26 cellular contexts compared by ENCODE assay signal in the genomic region with DNA sequence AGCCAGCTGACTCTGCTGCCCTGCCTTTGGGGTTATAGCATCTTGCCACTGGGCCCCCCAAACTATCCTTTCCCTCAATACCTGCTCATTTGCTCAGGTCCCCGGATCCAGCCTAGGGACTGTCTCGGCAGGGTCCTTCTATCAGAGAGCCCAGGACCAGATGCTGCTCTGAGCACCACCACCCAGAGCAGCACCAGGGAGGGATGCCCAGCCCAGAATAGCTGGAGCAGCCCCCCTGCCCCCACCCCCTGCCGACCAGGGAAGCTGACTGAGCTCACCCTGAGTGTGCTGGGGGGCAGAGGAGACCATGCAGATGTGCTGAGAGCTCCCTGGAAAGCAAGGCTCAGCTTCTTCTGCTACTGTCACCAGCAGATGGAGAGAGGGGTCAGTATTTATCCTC.
DNase-seq lines count a peak whose midpoint lies in the region; FAIRE-seq and TF ChIP-seq lines count a peak whose summit lies in the region.
"Had no signal": no experiment of that assay in that cellular context is flagged by ENCODE, and none has a peak within 500 bp of the region (broad histone marks: within the 10 kb centered on the region; RNA-seq: fewer than 3 reads in every experiment).

No MANE protein-coding gene starts in this region.

- H3K27ac ChIP-seq in kidney (ENCODE audit: low read depth in 2 of 2, low read length in 2 of 2): no peak overlapping the region
- no peak overlapping the region for H3K27ac ChIP-seq in esophagus muscularis mucosa (replicated peaks in 1 of 4)
- H3K27ac ChIP-seq: 22Rv1; A549; BLaER1; BLaER1 treated with 17β-estradiol and CSF1 and Interleukin-3, amounts not matched to agents 10 nM and 100 nM; C4-2B had no signal

- no peak overlapping the region for H3K9ac ChIP-seq in kidney (ENCODE audit: low read length in 2 of 2)
- H3K9ac ChIP-seq: BLaER1; BLaER1 treated with 17β-estradiol and CSF1 and Interleukin-3, amounts not matched to agents 10 nM and 100 nM had no signal

- intact Hi-C loops in kidney (cut with DNase I) (no loop called here), esophagus muscularis mucosa (cut with DNase I) (no loop called here)

- TF ChIP-seq EP300 in esophagus muscularis mucosa (IDR thresholded peaks at IDR 0.05): no peak

- H3K9me3 ChIP-seq in kidney (ENCODE audit: control insufficient read depth in 1 of 2, low read length in 2 of 2) (no peaks in the 10 kb centered on the region), esophagus muscularis mucosa (peaks cover 0 to 7% (median 0%) of the 10 kb centered on the region in 4 donors)
- H3K9me3 ChIP-seq: BE2C, Caco-2 had no signal

- peak; percentile 64 for DNase-seq in kidney
- no peak for DNase-seq in esophagus muscularis mucosa (ENCODE audit: extremely low spot score)
- DNase-seq: 8988T; ACHN; AML-193; BE2C; C1 segment of cervical spinal cord; Caco-2; Calu3; CD4-positive, alpha-beta T cell; CD4-positive, CD25-positive, alpha-beta regulatory T cell; CD8-positive, alpha-beta memory T cell; CD8-positive, alpha-beta T cell; COR-L47; DMS 273 treated with DMSO at 0.1 percent for 48 hours; DMS79; DMS79 treated with DMSO at 0.1 percent for 48 hours; DND-41; EL had no signal

- whole genome bisulfite sequencing in esophagus muscularis mucosa: no CpG with 5 or more reads among the region's 3 CpGs

- TF ChIP-seq POLR2A in esophagus muscularis mucosa (IDR thresholded peaks at IDR 0.05; ENCODE audit: low read depth): no peak

- H3K4me3 ChIP-seq in kidney (ENCODE audit: low read length in 2 of 2) (no peak overlapping the region), esophagus muscularis mucosa (no peak overlapping the region)
- H3K4me3 ChIP-seq: A549; BLaER1; BLaER1 treated with 17β-estradiol and CSF1 and Interleukin-3, amounts not matched to agents 10 nM and 100 nM had no signal

- TF ChIP-seq CTCF in kidney (IDR thresholded peaks at IDR 0.05; ENCODE audit: borderline replicate concordance, extremely low read depth, insufficient read depth): no peak
- no peak for TF ChIP-seq CTCF in esophagus muscularis mucosa (IDR thresholded peaks at IDR 0.05)

- H3K4me1 ChIP-seq in kidney (ENCODE audit: control insufficient read depth in 1 of 2, insufficient read depth in 1 of 2, low read depth in 1 of 2, low read length in 2 of 2) (no peaks in the 10 kb centered on the region), esophagus muscularis mucosa (no peaks in the 10 kb centered on the region)
- H3K4me1 ChIP-seq: A549, BE2C, BLaER1, Caco-2 had no signal

- no peak for FAIRE-seq in kidney (lab: Jason Lieb, UNC)
- FAIRE-seq: A204.1, A549, D721Med had no signal

- H3K27me3 ChIP-seq in esophagus muscularis mucosa: no peaks in the 10 kb centered on the region
- H3K27me3 ChIP-seq: BE2C had no signal

- H3K36me3 ChIP-seq in kidney (ENCODE audit: control insufficient read depth in 1 of 2, insufficient read depth in 2 of 2, low read length in 2 of 2) (no peaks in the 10 kb centered on the region), esophagus muscularis mucosa (no peaks in the 10 kb centered on the region)
- H3K36me3 ChIP-seq: BE2C; BLaER1; BLaER1 treated with 17β-estradiol and CSF1 and Interleukin-3, amounts not matched to agents 10 nM and 100 nM had no signal
